19 cellular contexts compared by ENCODE assay signal in the genomic region with DNA sequence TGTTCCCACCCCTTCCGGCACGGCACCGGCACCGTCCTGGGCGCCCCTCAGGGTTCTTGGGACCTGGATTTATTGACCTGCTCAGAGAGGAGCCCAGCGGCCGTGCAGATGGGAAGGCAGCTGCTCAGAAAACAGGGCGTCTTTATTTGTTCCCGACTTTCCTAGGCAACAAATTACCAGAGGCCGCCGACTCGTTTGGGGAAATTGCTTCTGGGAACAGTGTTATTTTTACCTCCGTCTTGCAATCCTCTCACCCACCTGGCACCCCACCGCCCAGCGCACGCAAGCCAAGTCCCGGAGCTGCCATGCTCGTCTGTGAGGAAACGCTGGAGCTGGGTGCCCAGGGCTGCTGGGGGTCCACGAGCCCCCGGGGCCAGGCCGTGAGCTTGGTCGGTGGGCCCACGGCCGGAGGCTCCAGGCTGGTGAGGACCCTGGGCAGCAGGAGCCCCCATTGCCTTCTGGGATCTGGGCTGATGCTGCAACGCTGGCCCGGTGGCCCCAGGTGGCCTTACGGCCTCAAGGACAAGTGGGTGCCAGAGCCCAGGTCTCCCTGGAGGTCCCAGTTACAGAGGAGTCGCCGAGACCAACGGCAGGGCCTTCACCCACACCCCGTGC. TPM values are rescaled to one million over a fixed set of nuclear protein-coding genes. Genes with fewer than 3 reads are reported as not detected.
DNase-seq lines count a peak whose midpoint lies in the region; ATAC-seq and TF ChIP-seq lines count a peak whose summit lies in the region.
"Had no signal": no experiment of that assay in that cellular context is flagged by ENCODE, and none has a peak within 500 bp of the region (broad histone marks: within the 10 kb centered on the region; RNA-seq: fewer than 3 reads in every experiment).

No MANE protein-coding gene starts in this region.

- peak overlapping the region; percentile 83 for H2BK15ac ChIP-seq in neuronal stem cell (ENCODE audit: low read length)

- peak; percentile 21 for DNase-seq in DMS153 (lab: John Stamatoyannopoulos, UW)
- DNase-seq in DMS153 treated with DMSO at 0.1 percent for 48 hours (lab: John Stamatoyannopoulos, UW; ENCODE audit: unreplicated experiment), result no peak
- DNase-seq in NCI-H748 (lab: John Stamatoyannopoulos, UW; ENCODE audit: unreplicated experiment), result peak; percentile 10
- DNase-seq in NCI-H748 treated with DMSO at 0.1 percent for 48 hours (lab: John Stamatoyannopoulos, UW), result no peak
- DNase-seq in WTC11 (ENCODE audit: low spot score), result no peak
- DNase-seq in neuronal stem cell (ENCODE audit: low spot score), result no peak
- no peak for DNase-seq in activated T-cell treated with anti-CD3 and anti-CD28 coated beads, Interleukin-2, amount 50 U/mL, for 4 hours
- DNase-seq: AML-193; CD8-positive, alpha-beta T cell; COR-L47; GF-D8; HFFc6 had no signal

- H2AFZ ChIP-seq in neuronal stem cell (ENCODE audit: low read length), result no peak overlapping the region
- H2AFZ ChIP-seq: GM23338 had no signal

- H3K4me1 Mint-ChIP-seq in WTC11, result no peaks in the 10 kb centered on the region
- H3K4me1 Mint-ChIP-seq in activated T-cell treated with anti-CD3 and anti-CD28 coated beads, Interleukin-2, amount 50 U/mL, for 4 hours (ENCODE audit: low read depth), result no peaks in the 10 kb centered on the region

- H3K4me2 ChIP-seq in neuronal stem cell (ENCODE audit: insufficient read depth, low read length, poor library complexity, severe bottlenecking), result no peak overlapping the region
- H3K4me2 ChIP-seq: A549, GM23338 had no signal

- POLR2A ChIA-PET in WTC11 (lab: Charles Lee), result no interaction called here

- no CpG with 5 or more reads among the region's 32 CpGs for WGBS in neuronal stem cell (ENCODE audit: extremely low coverage in 2 of 2, insufficient read length in 2 of 2, insufficient replicate concordance in 1 of 2), 2 donors

- H3K9me3 Mint-ChIP-seq in WTC11, result peaks cover 4% of the 10 kb centered on the region
- no peaks in the 10 kb centered on the region for H3K9me3 Mint-ChIP-seq in activated T-cell treated with anti-CD3 and anti-CD28 coated beads, Interleukin-2, amount 50 U/mL, for 4 hours
- H3K9me3 Mint-ChIP-seq: CD8-positive, alpha-beta T cell; GM23338 had no signal

- no peak overlapping the region for H3K9ac ChIP-seq in neuronal stem cell (ENCODE audit: low read depth, low read length, poor library complexity)

- H2BK12ac ChIP-seq in neuronal stem cell (ENCODE audit: low read length), result no peak overlapping the region

- no peak overlapping the region for H2BK120ac ChIP-seq in neuronal stem cell (ENCODE audit: low read depth, low read length)

- H2AK5ac ChIP-seq in neuronal stem cell (ENCODE audit: low read depth, low read length), result peak overlapping the region; percentile 58

- H3K4me3 Mint-ChIP-seq in WTC11, result no peak overlapping the region
- no peak overlapping the region for H3K4me3 Mint-ChIP-seq in activated T-cell treated with anti-CD3 and anti-CD28 coated beads, Interleukin-2, amount 50 U/mL, for 4 hours
- H3K4me3 Mint-ChIP-seq: CD8-positive, alpha-beta T cell; GM23338; HFFc6 had no signal

- H3K18ac ChIP-seq in neuronal stem cell (ENCODE audit: low read length), result peak overlapping the region; percentile 65

- H3K9me3 ChIP-seq in neuronal stem cell (replicated peaks in 1 of 2; ENCODE audit: control insufficient read depth in 2 of 2, insufficient read depth in 1 of 2, low read depth in 1 of 2, low read length in 2 of 2), result peaks cover 0 to 2% of the 10 kb centered on the region in 2 donors
- H3K9me3 ChIP-seq: A549 had no signal

- peak overlapping the region; percentile 45; the same call in 1 of the 2 replicates for H3K27ac Mint-ChIP-seq in WTC11
- H3K27ac Mint-ChIP-seq: CD8-positive, alpha-beta T cell; GM23338; HFFc6 had no signal

- H3K36me3 Mint-ChIP-seq in WTC11, result no peaks in the 10 kb centered on the region
- H3K36me3 Mint-ChIP-seq in activated T-cell treated with anti-CD3 and anti-CD28 coated beads, Interleukin-2, amount 50 U/mL, for 4 hours (ENCODE audit: insufficient read depth), result no peaks in the 10 kb centered on the region
- H3K36me3 Mint-ChIP-seq: CD8-positive, alpha-beta T cell had no signal

- no peaks in the 10 kb centered on the region for H3K27me3 Mint-ChIP-seq in WTC11 (ENCODE audit: low read depth)
- peaks cover 5% of the 10 kb centered on the region for H3K27me3 Mint-ChIP-seq in activated T-cell treated with anti-CD3 and anti-CD28 coated beads, Interleukin-2, amount 50 U/mL, for 4 hours (ENCODE audit: low read depth)

- CTCF ChIA-PET in WTC11 (lab: Charles Lee), result no interaction called here

- no peaks in the 10 kb centered on the region for H3K79me1 ChIP-seq in neuronal stem cell (ENCODE audit: low read depth, low read length)

- no peaks in the 10 kb centered on the region for H3K4me1 ChIP-seq in neuronal stem cell (ENCODE audit: control insufficient read depth in 2 of 2, insufficient read depth in 1 of 2, low read depth in 1 of 2, low read length in 2 of 2)
- H3K4me1 ChIP-seq: A549 had no signal

- no peak overlapping the region for H4K8ac ChIP-seq in neuronal stem cell (ENCODE audit: low read depth, low read length)

- ATAC-seq in WTC11, result no peak
- no peak for ATAC-seq in activated T-cell treated with anti-CD3 and anti-CD28 coated beads, Interleukin-2, amount 50 U/mL, for 4 hours
- no peak for ATAC-seq in HG02938 (IDR thresholded peaks at IDR 0.05; ENCODE audit: unreplicated experiment)
- ATAC-seq: A549; CD8-positive, alpha-beta T cell; HCT116 had no signal

- H3K23ac ChIP-seq in neuronal stem cell (ENCODE audit: low read depth, low read length, poor library complexity), result no peak overlapping the region

- no peak overlapping the region for H3K4me3 ChIP-seq in neuronal stem cell (ENCODE audit: low read length in 2 of 2)
- H3K4me3 ChIP-seq: A549, GM23338 had no signal

- no peak overlapping the region for H2BK5ac ChIP-seq in neuronal stem cell (ENCODE audit: low read length)

- H3K27me3 ChIP-seq in neuronal stem cell (ENCODE audit: control insufficient read depth in 3 of 3, insufficient read depth in 3 of 3, low read depth in 1 of 3, low read length in 3 of 3), result peaks cover 0 to 7% (median 2%) of the 10 kb centered on the region in 3 experiments

- H4K91ac ChIP-seq in neuronal stem cell (ENCODE audit: low read depth, low read length, poor library complexity), result no peak overlapping the region

- no peaks in the 10 kb centered on the region for H3K36me3 ChIP-seq in neuronal stem cell (replicated peaks in 1 of 2; ENCODE audit: control insufficient read depth in 2 of 2, insufficient read depth in 2 of 2, low read length in 2 of 2)

- no peak overlapping the region for H3K14ac ChIP-seq in neuronal stem cell (ENCODE audit: low read length)

- no peak overlapping the region for H3K4ac ChIP-seq in neuronal stem cell (ENCODE audit: low read length)

- no peak for TF ChIP-seq CTCF in WTC11 (IDR thresholded peaks at IDR 0.05)

- no peak overlapping the region for H3K27ac ChIP-seq in neuronal stem cell (replicated peaks; ENCODE audit: low read length)
- H3K27ac ChIP-seq: 22Rv1, A549 had no signal

TF ChIP-seq in WTC11, 78 proteins besides CTCF, POLR2A, EP300 and RAD21:
- TF ChIP-seq FOXP1 (CRISPR knock-in tag; IDR thresholded peaks at IDR 0.05; ENCODE audit: borderline replicate concordance), result no peak
- no peak for TF ChIP-seq FOXJ3 (CRISPR knock-in tag; IDR thresholded peaks at IDR 0.05; ENCODE audit: borderline replicate concordance)
- no peak for TF ChIP-seq NFYB (CRISPR knock-in tag; conservative IDR thresholded peaks at IDR 0.05; ENCODE audit: low read depth)
- TF ChIP-seq, protein P1, sequence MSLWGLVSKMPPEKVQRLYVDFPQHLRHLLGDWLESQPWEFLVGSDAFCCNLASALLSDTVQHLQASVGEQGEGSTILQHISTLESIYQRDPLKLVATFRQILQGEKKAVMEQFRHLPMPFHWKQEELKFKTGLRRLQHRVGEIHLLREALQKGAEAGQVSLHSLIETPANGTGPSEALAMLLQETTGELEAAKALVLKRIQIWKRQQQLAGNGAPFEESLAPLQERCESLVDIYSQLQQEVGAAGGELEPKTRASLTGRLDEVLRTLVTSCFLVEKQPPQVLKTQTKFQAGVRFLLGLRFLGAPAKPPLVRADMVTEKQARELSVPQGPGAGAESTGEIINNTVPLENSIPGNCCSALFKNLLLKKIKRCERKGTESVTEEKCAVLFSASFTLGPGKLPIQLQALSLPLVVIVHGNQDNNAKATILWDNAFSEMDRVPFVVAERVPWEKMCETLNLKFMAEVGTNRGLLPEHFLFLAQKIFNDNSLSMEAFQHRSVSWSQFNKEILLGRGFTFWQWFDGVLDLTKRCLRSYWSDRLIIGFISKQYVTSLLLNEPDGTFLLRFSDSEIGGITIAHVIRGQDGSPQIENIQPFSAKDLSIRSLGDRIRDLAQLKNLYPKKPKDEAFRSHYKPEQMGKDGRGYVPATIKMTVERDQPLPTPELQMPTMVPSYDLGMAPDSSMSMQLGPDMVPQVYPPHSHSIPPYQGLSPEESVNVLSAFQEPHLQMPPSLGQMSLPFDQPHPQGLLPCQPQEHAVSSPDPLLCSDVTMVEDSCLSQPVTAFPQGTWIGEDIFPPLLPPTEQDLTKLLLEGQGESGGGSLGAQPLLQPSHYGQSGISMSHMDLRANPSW (CRISPR knock-in tag; conservative IDR thresholded peaks at IDR 0.05; ENCODE audit: low read depth), result no peak
- no peak for TF ChIP-seq EMX1 (CRISPR knock-in tag; IDR thresholded peaks at IDR 0.05)
- TF ChIP-seq, protein P2, sequence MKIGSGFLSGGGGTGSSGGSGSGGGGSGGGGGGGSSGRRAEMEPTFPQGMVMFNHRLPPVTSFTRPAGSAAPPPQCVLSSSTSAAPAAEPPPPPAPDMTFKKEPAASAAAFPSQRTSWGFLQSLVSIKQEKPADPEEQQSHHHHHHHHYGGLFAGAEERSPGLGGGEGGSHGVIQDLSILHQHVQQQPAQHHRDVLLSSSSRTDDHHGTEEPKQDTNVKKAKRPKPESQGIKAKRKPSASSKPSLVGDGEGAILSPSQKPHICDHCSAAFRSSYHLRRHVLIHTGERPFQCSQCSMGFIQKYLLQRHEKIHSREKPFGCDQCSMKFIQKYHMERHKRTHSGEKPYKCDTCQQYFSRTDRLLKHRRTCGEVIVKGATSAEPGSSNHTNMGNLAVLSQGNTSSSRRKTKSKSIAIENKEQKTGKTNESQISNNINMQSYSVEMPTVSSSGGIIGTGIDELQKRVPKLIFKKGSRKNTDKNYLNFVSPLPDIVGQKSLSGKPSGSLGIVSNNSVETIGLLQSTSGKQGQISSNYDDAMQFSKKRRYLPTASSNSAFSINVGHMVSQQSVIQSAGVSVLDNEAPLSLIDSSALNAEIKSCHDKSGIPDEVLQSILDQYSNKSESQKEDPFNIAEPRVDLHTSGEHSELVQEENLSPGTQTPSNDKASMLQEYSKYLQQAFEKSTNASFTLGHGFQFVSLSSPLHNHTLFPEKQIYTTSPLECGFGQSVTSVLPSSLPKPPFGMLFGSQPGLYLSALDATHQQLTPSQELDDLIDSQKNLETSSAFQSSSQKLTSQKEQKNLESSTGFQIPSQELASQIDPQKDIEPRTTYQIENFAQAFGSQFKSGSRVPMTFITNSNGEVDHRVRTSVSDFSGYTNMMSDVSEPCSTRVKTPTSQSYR (CRISPR knock-in tag; IDR thresholded peaks at IDR 0.05), result no peak
- no peak for TF ChIP-seq ETV6 (CRISPR knock-in tag; IDR thresholded peaks at IDR 0.05)

RNA-seq across cellular contexts. Expression of a gene that starts 14.8 kb away (rescaled TPM):
- 0.11 to 0.20 TPM (median 0.18 TPM) in 3 replicates for total RNA-seq in WTC11 (2021)
- polyA plus RNA-seq in neuronal stem cell (2013, experiment 1 of 2), result 0.08 TPM
- polyA plus RNA-seq in neuronal stem cell (2013, experiment 2 of 2), result 0.07 TPM
- not detected for total RNA-seq in activated T-cell treated with anti-CD3 and anti-CD28 coated beads, Interleukin-2, amount 50 U/mL, for 4 hours
- total RNA-seq: CD8-positive, alpha-beta T cell; HFFc6; HT-29 had no signal
- polyA plus RNA-seq: A549, BJ had no signal

Comparison
In these comparisons a context has a peak if more than half of its experiments do, and no peak if none do; other contexts are left out.
1. DNase-seq: peak in DMS153 (single experiment) and NCI-H748 (single experiment); none in DMS153 treated with DMSO at 0.1 percent for 48 hours (single experiment), NCI-H748 treated with DMSO at 0.1 percent for 48 hours (single experiment), WTC11 (single experiment), neuronal stem cell (single experiment) and activated T-cell treated with anti-CD3 and anti-CD28 coated beads, Interleukin-2, amount 50 U/mL, for 4 hours (single experiment).